ENCODE assay signal across 15 cellular contexts in genomic region chr10:21919906-21920305, GRCh38.
"Had no signal": no experiment of that assay in that cellular context is flagged by ENCODE, and none has a peak within 500 bp of the region (broad histone marks: within the 10 kb centered on the region; RNA-seq: fewer than 3 reads in every experiment).

No MANE protein-coding gene starts in this region.

- ATAC-seq: activated CD4-positive, CD25-positive, alpha-beta regulatory T cell treated with anti-CD3 and anti-CD28 coated beads, Interleukin-2, amount 50 U/mL, for 24 hours; effector memory CD8-positive, alpha-beta T cell; left cardiac atrium; lower lobe of right lung; stimulated activated memory B cell treated with anti-CD40 and anti-IgM and Interleukin-4, amounts not matched to agents 10 μg/mL and 1 μg/mL and 100 μg/mL, for 72 hours had no signal

- DNase-seq: activated naive CD4-positive, alpha-beta T cell; activated naive CD8-positive, alpha-beta T cell treated with anti-CD3 and anti-CD28 coated beads, Interleukin-2, amount 10 ng/mL, durations not matched to agents 7 days and 5 days; activated T-cell treated with anti-CD3 and anti-CD28 coated beads for 4 hours; anterior cingulate cortex; cerebellar nuclear complex; dermis blood vessel endothelial cell; effector memory CD8-positive, alpha-beta T cell; head of caudate nucleus; immature natural killer cell; left cardiac atrium; lower lobe of right lung; midbrain; stimulated activated CD4-positive, alpha-beta T cell treated with anti-CD3 and anti-CD28 coated beads, Interleukin-2, amount 100 ng/mL, for 48 hours had no signal

- H3K4me3 ChIP-seq: lower lobe of right lung had no signal
